In the genomic region with DNA sequence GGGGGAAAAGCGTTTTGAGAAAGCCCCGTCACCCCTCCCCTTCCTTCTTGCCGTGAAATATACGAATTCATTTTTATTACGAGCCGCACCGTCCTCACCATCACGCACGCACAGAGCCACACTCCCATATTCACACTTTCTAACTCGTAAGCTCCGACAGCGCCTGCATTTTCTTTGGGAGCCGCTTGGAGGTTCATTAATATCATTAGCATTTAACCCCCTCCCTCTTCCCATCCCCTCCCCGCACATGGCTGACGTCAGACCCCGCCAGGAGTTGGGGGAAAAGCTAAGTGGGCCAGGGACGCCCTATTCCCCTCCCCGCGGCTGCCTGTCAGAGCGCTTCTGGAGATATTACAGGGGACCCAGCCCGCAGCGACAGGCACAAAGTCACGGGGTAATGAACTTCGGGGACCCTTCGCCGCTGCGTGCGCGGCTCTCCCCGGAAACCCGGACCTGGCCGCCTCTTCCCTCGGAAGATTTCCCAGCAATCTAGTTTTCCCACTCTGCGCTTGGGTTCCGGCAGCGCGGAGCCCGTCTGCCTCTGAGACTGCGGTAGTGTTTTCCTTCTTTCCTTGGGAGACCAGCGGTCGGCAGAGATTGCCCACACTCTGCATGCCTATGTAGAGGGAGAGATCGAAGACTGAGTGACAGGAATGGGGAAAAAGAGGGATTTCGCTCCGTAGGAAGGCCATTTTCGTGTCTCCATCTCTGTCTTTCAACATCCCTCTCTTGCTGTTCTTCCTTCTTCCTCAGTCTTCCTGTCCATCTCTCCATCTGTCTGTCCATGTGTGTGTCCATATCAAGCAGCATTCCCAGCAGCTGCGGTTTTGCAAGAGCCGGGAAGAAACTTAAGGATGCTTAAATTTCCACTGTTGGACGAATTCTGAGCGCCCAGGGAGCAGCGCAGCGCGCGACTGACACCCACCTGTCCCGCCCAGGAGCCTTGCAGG, we compare ENCODE assay signal across 9 cellular contexts. TPM values are rescaled to one million over a fixed set of nuclear protein-coding genes. Genes with fewer than 3 reads are reported as not detected.
DNase-seq lines count a peak whose midpoint lies in the region; ATAC-seq and TF ChIP-seq lines count a peak whose summit lies in the region.
"Had no signal": no experiment of that assay in that cellular context is flagged by ENCODE, and none has a peak within 500 bp of the region (broad histone marks: within the 10 kb centered on the region; RNA-seq: fewer than 3 reads in every experiment).

TSS of gene NR2E1 (plus strand) at position 309 of the 950 bp plus-strand sequence. CDS start 744 bp downstream, outside the sequence.

- H3K36me3 ChIP-seq in neural cell (ENCODE audit: insufficient read depth, low read length): no peaks in the 10 kb centered on the region

- H3K4me3 ChIP-seq in choroid plexus epithelial cell (ENCODE audit: low read depth, low read length) (no peak within 1 kb of the TSS), neural cell (ENCODE audit: low read length) (peak within 1 kb of the TSS; percentile 61)

- H3F3A ChIP-seq in neural cell (ENCODE audit: insufficient read depth, low read length, poor library complexity, severe bottlenecking): no peaks in the 10 kb centered on the region

- TF ChIP-seq CTCF in choroid plexus epithelial cell (conservative IDR thresholded peaks at IDR 0.05; ENCODE audit: low read depth, low read length) (no peak), neural cell (IDR thresholded peaks at IDR 0.05; ENCODE audit: poor library complexity, severe bottlenecking) (peak; percentile 33), GM13977 (IDR thresholded peaks at IDR 0.05; ENCODE audit: extremely low read depth, insufficient read depth, missing control alignments) (no peak)

- no peak for TF ChIP-seq EP300 in neural cell (conservative IDR thresholded peaks at IDR 0.05; ENCODE audit: poor library complexity, severe bottlenecking)

- peak within 1 kb of the TSS; percentile 41 for H3K4me2 ChIP-seq in neural cell (ENCODE audit: low read length)

- in situ Hi-C loops in GM13977 (cut with MboI; ENCODE audit: low pct_unique_long_range_greater_than_20kb, low sequenced_read_pairs, unreplicated experiment): no loop called here

- TF ChIP-seq RAD21 in neural cell (conservative IDR thresholded peaks at IDR 0.05): no peak

- peaks cover 43% of the 10 kb centered on the region for H3K79me2 ChIP-seq in neural cell (replicated peaks; ENCODE audit: insufficient read depth, low read length)

- H2AFZ ChIP-seq in neural cell (ENCODE audit: low read depth, low read length): no peak within 1 kb of the TSS

- H3K27ac ChIP-seq in neural cell (ENCODE audit: low read length): no peak within 1 kb of the TSS

- ATAC-seq in HG03095 (IDR thresholded peaks at IDR 0.05; ENCODE audit: unreplicated experiment): no peak
- ATAC-seq in HG03342 (IDR thresholded peaks at IDR 0.05; ENCODE audit: unreplicated experiment): no peak

- no peaks in the 10 kb centered on the region for H3K9me3 ChIP-seq in neural cell (ENCODE audit: low read length)

- H3K9ac ChIP-seq in neural cell (ENCODE audit: low read length): peak within 1 kb of the TSS; percentile 33

- H4K20me1 ChIP-seq in neural cell (ENCODE audit: insufficient read depth): no peaks in the 10 kb centered on the region

- H3K9me2 ChIP-seq in neural cell (ENCODE audit: insufficient read depth, low read length): no peaks in the 10 kb centered on the region

- DNase-seq in DMS 273 (lab: John Stamatoyannopoulos, UW; ENCODE audit: unreplicated experiment) (peak; percentile 90), NCI-H1694 (lab: John Stamatoyannopoulos, UW) (peak; percentile 60), choroid plexus epithelial cell (ENCODE audit: low read depth) (peak; percentile 14), GM13977 (ENCODE audit: low spot score) (no peak), HK-2 (ENCODE audit: unreplicated experiment) (no peak)
- DNase-seq: NCI-H1417 had no signal

- peaks cover 100% of the 10 kb centered on the region for H3K27me3 ChIP-seq in neural cell (ENCODE audit: insufficient read depth, low read depth, low read length)

TF ChIP-seq in neural cell, 6 proteins besides CTCF, POLR2A, EP300 and RAD21:
- TF ChIP-seq SMC3 (conservative IDR thresholded peaks at IDR 0.05; ENCODE audit: poor library complexity): no peak
- no peak for TF ChIP-seq EZH2 (IDR thresholded peaks at IDR 0.05; ENCODE audit: borderline replicate concordance, insufficient read depth, low read length, poor library complexity, severe bottlenecking)
- TF ChIP-seq POLR2AphosphoS5 (IDR thresholded peaks at IDR 0.05): peak; percentile 19

RNA-seq across cellular contexts. Expression of gene NR2E1, which starts in this region (rescaled TPM):
- 0.50 and 1.3 TPM in 2 replicates for polyA plus RNA-seq in neural cell
- polyA minus RNA-seq in neural cell: 1.3 and 1.7 TPM in 2 replicates

Comparison
In these comparisons a context has a peak if more than half of its experiments do, and no peak if none do; other contexts are left out.
1. DNase-seq: peak in DMS 273 (single experiment), NCI-H1694 (single experiment) and choroid plexus epithelial cell (single experiment); none in GM13977 (single experiment) and HK-2 (single experiment).